1 cellular context compared by ENCODE assay signal in genomic region chr17:28951991-28952975, GRCh38.
TF ChIP-seq lines count a peak whose summit lies in the region.

No MANE protein-coding gene starts in this region.

TF ChIP-seq in SK-N-SH treated with all-trans-retinoic acid at 6 μM for 48 hours, 23 proteins besides CTCF, POLR2A, EP300 and RAD21 (continued from another document):
- TF ChIP-seq CSRNP3 (CRISPR knock-in tag; IDR thresholded peaks at IDR 0.05) = no peak
- peak; percentile 80; the same call in 1 of the 2 replicates for TF ChIP-seq ZFP3 (CRISPR knock-in tag; IDR thresholded peaks at IDR 0.05)
- TF ChIP-seq ZC3H10 (CRISPR knock-in tag; IDR thresholded peaks at IDR 0.05) = no peak
- peak; percentile 64 for TF ChIP-seq TSHZ2 (CRISPR knock-in tag; IDR thresholded peaks at IDR 0.05)
- TF ChIP-seq CSDC2 (CRISPR knock-in tag; IDR thresholded peaks at IDR 0.05) = 0 out of 2 replicates have a peak, but pooled peaks have one; percentile 28
- TF ChIP-seq TCF4 (CRISPR knock-in tag; IDR thresholded peaks at IDR 0.05; ENCODE audit: borderline replicate concordance) = no peak
- TF ChIP-seq ZNF8 (CRISPR knock-in tag; IDR thresholded peaks at IDR 0.05) = no peak
- no peak for TF ChIP-seq ARNTL (CRISPR knock-in tag; IDR thresholded peaks at IDR 0.05; ENCODE audit: borderline replicate concordance, low read depth)
- no peak for TF ChIP-seq ZFP30 (CRISPR knock-in tag; IDR thresholded peaks at IDR 0.05)
- no peak for TF ChIP-seq BACH2 (CRISPR knock-in tag; IDR thresholded peaks at IDR 0.05; ENCODE audit: borderline replicate concordance)
- no peak for TF ChIP-seq OSR1 (CRISPR knock-in tag; IDR thresholded peaks at IDR 0.05)
- TF ChIP-seq TOX (CRISPR knock-in tag; IDR thresholded peaks at IDR 0.05; ENCODE audit: borderline replicate concordance) = no peak
